8 cellular contexts compared by ENCODE assay signal in genomic region chr22:30005213-30005857, GRCh38.
DNase-seq lines count a peak whose midpoint lies in the region; ATAC-seq and TF ChIP-seq lines count a peak whose summit lies in the region.

No MANE protein-coding gene starts in this region.

- no peaks in the 10 kb centered on the region for H3K9me3 Mint-ChIP-seq in activated B cell treated with CpG ODN at 0.5 μM for 24 hours

- H3K36me3 ChIP-seq in kidney epithelial cell (ENCODE audit: control insufficient read depth, insufficient read depth, low read length), result peaks cover 2% of the 10 kb centered on the region

- no peak overlapping the region for H3K4me3 Mint-ChIP-seq in activated B cell treated with CpG ODN at 0.5 μM for 24 hours

- H3K36me3 Mint-ChIP-seq in activated B cell treated with CpG ODN at 0.5 μM for 24 hours (ENCODE audit: low read depth), result peaks cover 80% of the 10 kb centered on the region

- DNase-seq in NCI-H2196 (lab: John Stamatoyannopoulos, UW; ENCODE audit: unreplicated experiment), result peak; percentile 63
- no peak for DNase-seq in NCI-H2196 treated with DMSO at 0.1 percent for 48 hours (lab: John Stamatoyannopoulos, UW; ENCODE audit: unreplicated experiment)
- peak; percentile 60 for DNase-seq in NCI-H1694 treated with DMSO at 0.1 percent for 48 hours (lab: John Stamatoyannopoulos, UW)
- DNase-seq in activated B cell treated with CpG ODN at 0.5 μM for 24 hours, result peak; percentile 50
- peak in 45 of 61 donors; percentile 7 to 69 (median 34) for DNase-seq in caudate nucleus (lab: John Stamatoyannopoulos, UW)
- DNase-seq in kidney epithelial cell (ENCODE audit: low read depth), result no peak
- DNase-seq in stimulated activated CD4-positive, alpha-beta T cell treated with anti-CD3 and anti-CD28 coated beads, Interleukin-2, amount 100 ng/mL, for 48 hours, result peak; percentile 68

- no peaks in the 10 kb centered on the region for H3K27me3 Mint-ChIP-seq in activated B cell treated with CpG ODN at 0.5 μM for 24 hours

- no peak overlapping the region for H3K27ac Mint-ChIP-seq in activated B cell treated with CpG ODN at 0.5 μM for 24 hours

- intact Hi-C loops in activated B cell treated with CpG ODN at 0.5 μM for 24 hours (cut with micrococcal nuclease), result loop anchor here (1.0 to 5.0 kb wide), 6 partner anchors 123 to 610 kb away; partner anchors contain the start of genes ASCC2 and MTMR3

- ATAC-seq in activated B cell treated with CpG ODN at 0.5 μM for 24 hours (ENCODE audit: low read depth) (peak; percentile 69), GM21423 (IDR thresholded peaks at IDR 0.05; ENCODE audit: unreplicated experiment) (no peak)

- H3K4me1 Mint-ChIP-seq in activated B cell treated with CpG ODN at 0.5 μM for 24 hours, result no peaks in the 10 kb centered on the region

- no peak overlapping the region for H3K27ac ChIP-seq in caudate nucleus (ENCODE audit: low read depth, low read length)

- TF ChIP-seq CTCF in activated B cell treated with CpG ODN at 0.5 μM for 24 hours (IDR thresholded peaks at IDR 0.05) (peak; percentile 98), kidney epithelial cell (IDR thresholded peaks at IDR 0.05; ENCODE audit: insufficient read depth, low read length, poor library complexity, severe bottlenecking) (peak; percentile 94)

- POLR2A ChIA-PET in activated B cell treated with CpG ODN at 0.5 μM for 24 hours (lab: Charles Lee), result interaction anchor here (1.0 kb wide), 1 partner anchor 168 kb away, joined by 3 read pairs; no protein-coding TSS in a partner anchor

- no peak overlapping the region for H3K4me3 ChIP-seq in kidney epithelial cell (ENCODE audit: low read depth, low read length)

- CTCF ChIA-PET in activated B cell treated with CpG ODN at 0.5 μM for 24 hours (lab: Charles Lee), result interaction anchor here (0.6 to 5.4 kb wide), 31 partner anchors 9 to 416 kb away, joined by 3 to 43 read pairs (median 4); partner anchors contain the start of genes ASCC2, MTMR3, UQCR10 and ZMAT5

- H3K27me3 ChIP-seq in kidney epithelial cell (ENCODE audit: control insufficient read depth, insufficient read depth, low read length), result no peaks in the 10 kb centered on the region

Comparison
In these comparisons a context has a peak if more than half of its experiments do, and no peak if none do; other contexts are left out.
1. DNase-seq: peak in NCI-H2196 (single experiment), NCI-H1694 treated with DMSO at 0.1 percent for 48 hours (single experiment), activated B cell treated with CpG ODN at 0.5 μM for 24 hours (single experiment), caudate nucleus (45 of 61) and stimulated activated CD4-positive, alpha-beta T cell treated with anti-CD3 and anti-CD28 coated beads, Interleukin-2, amount 100 ng/mL, for 48 hours (2 of 2); none in NCI-H2196 treated with DMSO at 0.1 percent for 48 hours (single experiment) and kidney epithelial cell (single experiment).